In the genomic region with DNA sequence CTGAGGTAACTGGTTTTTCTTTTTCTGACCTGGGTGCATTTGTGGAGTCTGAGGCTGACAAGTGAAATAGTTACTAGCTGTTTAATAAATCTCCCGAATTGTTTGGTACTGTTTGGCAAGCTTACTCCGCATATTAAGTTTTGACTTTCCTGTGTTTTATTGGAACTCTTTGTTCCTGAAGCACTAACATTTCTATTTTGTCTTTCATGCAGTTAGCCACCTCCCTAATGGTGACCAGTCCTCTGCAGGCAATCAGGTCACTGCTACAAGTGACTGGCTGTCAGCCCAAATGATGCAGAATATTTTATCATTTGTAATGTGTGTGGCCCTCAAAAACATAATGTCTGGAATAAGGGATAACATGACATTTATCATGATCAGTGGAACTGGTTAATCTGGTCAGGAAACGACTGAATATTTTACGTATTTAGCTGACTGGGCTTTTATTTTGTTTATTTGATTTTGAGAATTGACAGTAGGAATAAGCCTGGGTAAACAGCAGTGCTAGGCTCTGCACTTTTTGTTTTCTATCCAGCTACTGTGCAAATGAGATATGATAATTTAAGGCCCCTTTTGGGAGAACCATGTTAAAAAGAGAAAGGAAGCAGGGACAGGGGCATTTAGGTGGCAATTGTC, we compare ENCODE assay signal across 1 cellular context.
A peak's percentile ranks its signal among the peaks of the same experiment; 100 is the strongest.
TF ChIP-seq lines count a peak whose summit lies in the region.

No MANE protein-coding gene starts in this region.

TF ChIP-seq in A549, 52 proteins besides CTCF, POLR2A, EP300 and RAD21 (continued from another document):
- TF ChIP-seq REST (IDR thresholded peaks at IDR 0.05): no peak
- peak; percentile 89 for TF ChIP-seq MAFK (IDR thresholded peaks at IDR 0.05; ENCODE audit: partially characterized antibody)
- no peak for TF ChIP-seq HDAC2 (IDR thresholded peaks at IDR 0.05)
- TF ChIP-seq HOXA7 (CRISPR knock-in tag; IDR thresholded peaks at IDR 0.05): no peak
- TF ChIP-seq ZC3H11A (IDR thresholded peaks at IDR 0.05): no peak
TF ChIP-seq in A549: peak in this region for 1.
